In the genomic region with DNA sequence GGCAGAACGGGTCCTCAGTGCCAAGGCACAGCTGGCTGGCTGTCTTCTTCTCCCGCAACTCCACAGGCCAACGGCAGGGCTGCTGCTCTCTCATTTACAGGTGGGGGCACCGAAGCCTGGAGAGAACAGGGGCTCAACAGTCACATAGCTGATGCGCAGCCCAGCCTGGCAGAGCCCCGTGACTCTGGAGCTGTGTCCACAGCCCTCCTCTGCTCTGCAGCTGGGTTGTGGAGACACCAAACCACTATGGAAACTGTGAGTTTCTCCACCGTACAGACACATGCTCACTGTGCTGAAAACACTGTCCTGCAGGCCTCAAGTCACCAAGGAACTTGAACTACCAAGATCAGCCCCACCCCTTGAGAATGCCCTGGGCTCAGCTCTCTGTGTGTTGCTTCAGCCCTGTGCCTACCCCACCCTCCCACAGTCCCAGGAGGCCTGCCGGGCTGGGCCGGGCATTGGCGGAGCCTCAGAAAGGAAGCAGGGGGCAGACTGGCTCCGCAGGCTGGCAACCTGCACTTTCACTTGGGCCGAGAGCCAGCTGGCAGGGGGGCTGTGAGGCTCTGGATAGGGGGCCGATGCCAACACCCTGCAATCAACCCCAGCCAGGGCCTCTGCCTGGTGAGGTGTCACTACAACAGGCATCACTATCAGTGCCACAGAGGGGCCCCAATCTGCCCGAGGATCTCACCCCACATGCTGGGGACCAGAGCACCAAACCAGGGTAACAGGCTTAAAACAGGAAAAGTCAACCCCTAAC, we compare ENCODE assay signal across 9 cellular contexts.
DNase-seq lines count a peak whose midpoint lies in the region; ATAC-seq and FAIRE-seq lines count a peak whose summit lies in the region.
"Had no signal": no experiment of that assay in that cellular context is flagged by ENCODE, and none has a peak within 500 bp of the region (broad histone marks: within the 10 kb centered on the region; RNA-seq: fewer than 3 reads in every experiment).

No MANE protein-coding gene starts in this region.

- H3K9me3 Mint-ChIP-seq in activated naive CD4-positive, alpha-beta T cell treated with anti-CD3 and anti-CD28 coated beads, Interleukin-2, amount 50 U/mL, for 72 hours, result no peaks in the 10 kb centered on the region

- 22 to 38% (median 27%) methylated on average over 14 of the region's 14 CpGs for WGBS in small intestine, 3 donors

- no peaks in the 10 kb centered on the region for H3K36me3 ChIP-seq in small intestine (ENCODE audit: control insufficient read depth in 2 of 2, insufficient read depth in 2 of 2, low read length in 2 of 2)

- peak; percentile 80 to 81 for ATAC-seq in activated naive CD4-positive, alpha-beta T cell treated with anti-CD3 and anti-CD28 coated beads, Interleukin-2, amount 50 U/mL, for 72 hours
- ATAC-seq in left cardiac atrium, result peak; percentile 86 to 90
- ATAC-seq in HG03045 (IDR thresholded peaks at IDR 0.05; ENCODE audit: unreplicated experiment), result no peak

- no peaks in the 10 kb centered on the region for H3K9me3 ChIP-seq in small intestine (ENCODE audit: control insufficient read depth, low read depth)

- FAIRE-seq in HTR-8/SVneo (lab: Jason Lieb, UNC) (peak; percentile 36), small intestine (lab: Jason Lieb, UNC) (no peak)
- FAIRE-seq: TTC549 had no signal

- peak; percentile 14 for DNase-seq in SIG-M5 treated with dmso at 0.1 percent for 504 hours (lab: John Stamatoyannopoulos, UW; ENCODE audit: unreplicated experiment)
- DNase-seq in SIG-M5 (lab: John Stamatoyannopoulos, UW), result no peak
- DNase-seq in HTR-8/SVneo (ENCODE audit: insufficient read length, low spot score), result no peak
- no peak for DNase-seq in activated naive CD4-positive, alpha-beta T cell treated with anti-CD3 and anti-CD28 coated beads, Interleukin-2, amount 50 U/mL, for 72 hours (ENCODE audit: low spot score in 2 of 2)
- DNase-seq in left cardiac atrium, result peak; percentile 83
- DNase-seq in small intestine, result peak; percentile 85
- DNase-seq in NCI-H146 treated with DMSO at 0.1 percent for 48 hours (lab: John Stamatoyannopoulos, UW; ENCODE audit: unreplicated experiment), result no peak

- H3K27ac Mint-ChIP-seq in activated naive CD4-positive, alpha-beta T cell treated with anti-CD3 and anti-CD28 coated beads, Interleukin-2, amount 50 U/mL, for 72 hours, result peak overlapping the region; percentile 22 to 92

- intact Hi-C loops in left cardiac atrium (cut with DNase I), result no loop called here

- H3K4me1 ChIP-seq in small intestine (ENCODE audit: control insufficient read depth in 2 of 2, insufficient read depth in 1 of 2, low read depth in 1 of 2, low read length in 1 of 2), result peaks cover 0 to 3% of the 10 kb centered on the region in 2 donors

- H3K27ac ChIP-seq in small intestine (ENCODE audit: low read depth in 1 of 2, low read length in 1 of 2), result peak overlapping the region in 1 of 2 donors; percentile 14

- H3K36me3 Mint-ChIP-seq in activated naive CD4-positive, alpha-beta T cell treated with anti-CD3 and anti-CD28 coated beads, Interleukin-2, amount 50 U/mL, for 72 hours, result no peaks in the 10 kb centered on the region

- H3K4me3 ChIP-seq in small intestine (ENCODE audit: low read depth in 1 of 2, low read length in 2 of 2), result no peak overlapping the region

- H3K27me3 ChIP-seq in small intestine (ENCODE audit: control insufficient read depth in 2 of 2, insufficient read depth in 2 of 2, low read length in 2 of 2), result no peaks in the 10 kb centered on the region

Comparison
In these comparisons a context has a peak if more than half of its experiments do, and no peak if none do; other contexts are left out.
1. DNase-seq: peak in SIG-M5 treated with dmso at 0.1 percent for 504 hours (single experiment), left cardiac atrium (single experiment) and small intestine (single experiment); none in SIG-M5 (single experiment), HTR-8/SVneo (single experiment), activated naive CD4-positive, alpha-beta T cell treated with anti-CD3 and anti-CD28 coated beads, Interleukin-2, amount 50 U/mL, for 72 hours (0 of 2) and NCI-H146 treated with DMSO at 0.1 percent for 48 hours (single experiment).